In the genomic region with DNA sequence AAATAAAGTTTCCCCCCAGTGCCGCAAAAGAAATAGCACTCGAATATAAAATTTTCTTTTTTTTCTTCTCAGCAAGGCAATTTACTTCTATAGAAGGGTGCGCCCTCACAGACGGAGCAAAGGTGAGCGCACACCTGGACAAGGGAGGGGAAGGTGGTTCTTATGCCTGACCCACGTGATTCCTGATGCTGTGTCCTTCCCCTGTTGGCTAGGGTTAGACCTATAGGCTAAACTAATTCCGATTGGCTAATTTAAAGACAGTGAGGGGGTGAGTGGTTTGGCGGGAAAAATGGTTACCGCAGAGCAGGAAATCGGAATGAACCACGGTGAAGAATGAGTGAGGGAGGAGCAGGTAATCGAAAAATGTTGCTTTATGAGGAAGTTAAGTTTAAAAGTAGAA, we compare ENCODE assay signal across 10 cellular contexts. TPM values are rescaled to one million over a fixed set of nuclear protein-coding genes. Genes with fewer than 3 reads are reported as not detected.
DNase-seq lines count a peak whose midpoint lies in the region; ATAC-seq and TF ChIP-seq lines count a peak whose summit lies in the region.
"Had no signal": no experiment of that assay in that cellular context is flagged by ENCODE, and none has a peak within 500 bp of the region (broad histone marks: within the 10 kb centered on the region; RNA-seq: fewer than 3 reads in every experiment).

No MANE protein-coding gene starts in this region.

- H3K4me1 ChIP-seq in CD8-positive, alpha-beta T cell (ENCODE audit: insufficient read depth, low read length) = no peaks in the 10 kb centered on the region
- H3K4me1 ChIP-seq in HUES64 (ENCODE audit: insufficient read depth, low read length) (peaks cover 3% of the 10 kb centered on the region; the same call in 1 of the 2 replicates), colonic mucosa (peaks cover 8% of the 10 kb centered on the region)

- no peaks in the 10 kb centered on the region for H3K36me3 ChIP-seq in CD8-positive, alpha-beta T cell (ENCODE audit: insufficient read depth, low read length)
- H3K36me3 ChIP-seq in HUES64 (ENCODE audit: insufficient read depth, low read length) (no peaks in the 10 kb centered on the region), colonic mucosa (no peaks in the 10 kb centered on the region)
- H3K36me3 ChIP-seq: SJSA1 had no signal

- no peak for TF ChIP-seq CTCF in CD8-positive, alpha-beta T cell (IDR thresholded peaks at IDR 0.05)
- TF ChIP-seq CTCF in colonic mucosa (IDR thresholded peaks at IDR 0.05) (no peak), neural crest cell (conservative IDR thresholded peaks at IDR 0.05) (no peak)

- H3K36me3 Mint-ChIP-seq in CD8-positive, alpha-beta T cell = peaks cover 2% of the 10 kb centered on the region
- H3K36me3 Mint-ChIP-seq in neural crest cell (ENCODE audit: low read depth) = peaks cover 8% of the 10 kb centered on the region

- DNase-seq in CD8-positive, alpha-beta T cell = no peak
- no peak for DNase-seq in colonic mucosa
- DNase-seq in neural crest cell (ENCODE audit: low read depth, low spot score) = no peak
- no peak for DNase-seq in NK-92 (lab: John Stamatoyannopoulos, UW; ENCODE audit: unreplicated experiment)
- DNase-seq in DMS153 (lab: John Stamatoyannopoulos, UW) = no peak
- DNase-seq: NCI-H446 had no signal

- H3K27ac Mint-ChIP-seq in CD8-positive, alpha-beta T cell = no peak overlapping the region
- H3K27ac Mint-ChIP-seq in neural crest cell (ENCODE audit: unreplicated experiment) = no peak overlapping the region

- no peak overlapping the region for H3K9ac ChIP-seq in HUES64 (ENCODE audit: low read depth, low read length)
- H3K9ac ChIP-seq in colonic mucosa (ENCODE audit: low read depth in 2 of 2, low read length in 2 of 2) = no peak overlapping the region

- 86% methylated on average over 12 of the region's 12 CpGs for WGBS in HUES64

- no peaks in the 10 kb centered on the region for H3K9me3 ChIP-seq in CD8-positive, alpha-beta T cell (ENCODE audit: low read length)
- H3K9me3 ChIP-seq in HUES64 (ENCODE audit: insufficient read depth, low read depth, low read length) (peaks cover 14% of the 10 kb centered on the region), colonic mucosa (no peaks in the 10 kb centered on the region)

- H3K4me3 ChIP-seq in CD8-positive, alpha-beta T cell (ENCODE audit: low read depth, low read length) = no peak overlapping the region
- H3K4me3 ChIP-seq in HUES64 (ENCODE audit: low read length) (peak overlapping the region; percentile 59), colonic mucosa (peak overlapping the region; percentile 55)

- peaks cover 4% of the 10 kb centered on the region for H3K9me3 Mint-ChIP-seq in CD8-positive, alpha-beta T cell
- peaks cover 3% of the 10 kb centered on the region for H3K9me3 Mint-ChIP-seq in neural crest cell

- no peak for ATAC-seq in CD8-positive, alpha-beta T cell
- ATAC-seq in HG02588 (IDR thresholded peaks at IDR 0.05; ENCODE audit: unreplicated experiment) = no peak
- no peak for ATAC-seq in HG03095 (IDR thresholded peaks at IDR 0.05; ENCODE audit: unreplicated experiment)

- POLR2A ChIA-PET in CD8-positive, alpha-beta T cell (lab: Charles Lee) = no interaction called here

- CTCF ChIA-PET in CD8-positive, alpha-beta T cell (lab: Charles Lee) = no interaction called here

- peak overlapping the region; percentile 72 for H3K4me3 Mint-ChIP-seq in CD8-positive, alpha-beta T cell
- H3K4me3 Mint-ChIP-seq in neural crest cell = peak overlapping the region; percentile 88

- no peak overlapping the region for H3K27ac ChIP-seq in CD8-positive, alpha-beta T cell (ENCODE audit: low read depth, low read length)
- H3K27ac ChIP-seq in HUES64 (ENCODE audit: low read depth, low read length) (no peak overlapping the region), colonic mucosa (no peak overlapping the region)
- H3K27ac ChIP-seq: SJSA1 had no signal

- intact Hi-C loops in CD8-positive, alpha-beta T cell (cut with DNase I, micrococcal nuclease) = no loop called here
- intact Hi-C loops in colonic mucosa (cut with DNase I) = no loop called here

- H3K27me3 Mint-ChIP-seq in CD8-positive, alpha-beta T cell (ENCODE audit: low read depth) = peaks cover 19% of the 10 kb centered on the region
- peaks cover 37% of the 10 kb centered on the region for H3K27me3 Mint-ChIP-seq in neural crest cell (ENCODE audit: low read depth)

- peaks cover 11% of the 10 kb centered on the region for H3K4me1 Mint-ChIP-seq in CD8-positive, alpha-beta T cell (ENCODE audit: low read depth)
- H3K4me1 Mint-ChIP-seq in neural crest cell = peaks cover 11% of the 10 kb centered on the region

- no peaks in the 10 kb centered on the region for H3K27me3 ChIP-seq in CD8-positive, alpha-beta T cell (ENCODE audit: insufficient read depth, low read length)
- H3K27me3 ChIP-seq in HUES64 (ENCODE audit: insufficient read depth, low read length) = peaks cover 33% of the 10 kb centered on the region
- no peaks in the 10 kb centered on the region for H3K27me3 ChIP-seq in colonic mucosa

RNA-seq across cellular contexts. Expression of gene FAAH, which starts 0.6 kb away (rescaled TPM):
- total RNA-seq in CD8-positive, alpha-beta T cell = 1 to 10 TPM; 6.1 to 6.5 TPM
- 7.5 TPM for polyA plus RNA-seq in HUES64 (2013, experiment 1 of 2)
- polyA plus RNA-seq in HUES64 (2013, experiment 2 of 2) = 4.6 TPM
- total RNA-seq in colonic mucosa (100 to 1,000 TPM in 1 of 2 donors, 10 to 100 TPM in 1; 70.0 to 117 TPM), neural crest cell (16.2 and 17.4 TPM in 2 replicates)

RNA-seq across cellular contexts. Expression of gene NSUN4, which starts 52.9 kb away (rescaled TPM):
- total RNA-seq in CD8-positive, alpha-beta T cell = 10 to 100 TPM; 31.0 to 35.0 TPM
- polyA plus RNA-seq in HUES64 (2013, experiment 1 of 2) = 12.5 TPM
- polyA plus RNA-seq in HUES64 (2013, experiment 2 of 2) = 11.9 TPM
- total RNA-seq in colonic mucosa = 10 to 100 TPM; 18.3 to 19.0 TPM
- total RNA-seq in neural crest cell = 32.7 and 33.3 TPM in 2 replicates
